ENCODE assay signal across 1 cellular context in genomic region chr17:6561446-6561845, GRCh38.
TF ChIP-seq lines count a peak whose summit lies in the region.

No MANE protein-coding gene starts in this region.

TF ChIP-seq in HEK293, 187 proteins besides CTCF, POLR2A, EP300 and RAD21 (continued from another document):
- TF ChIP-seq ZNF513 (tag by site-specific recombination; IDR thresholded peaks at IDR 0.05): peak; percentile 97
- no peak for TF ChIP-seq ZSCAN18 (tag by site-specific recombination; IDR thresholded peaks at IDR 0.05)
- TF ChIP-seq HOXD13 (CRISPR knock-in tag; IDR thresholded peaks at IDR 0.05; ENCODE audit: borderline replicate concordance): no peak
- no peak for TF ChIP-seq ZNF280D (tag by site-specific recombination; IDR thresholded peaks at IDR 0.05)
- no peak for TF ChIP-seq ZNF394 (tag by site-specific recombination; IDR thresholded peaks at IDR 0.05; ENCODE audit: borderline replicate concordance)
- no peak for TF ChIP-seq PATZ1 (tag by site-specific recombination; IDR thresholded peaks at IDR 0.05)
- peak; percentile 51; the same call in 1 of the 2 replicates for TF ChIP-seq ZNF366 (tag by site-specific recombination; conservative IDR thresholded peaks at IDR 0.05)
- no peak for TF ChIP-seq RBAK (tag by site-specific recombination; IDR thresholded peaks at IDR 0.05)
- TF ChIP-seq ZNF768 (tag by site-specific recombination; IDR thresholded peaks at IDR 0.05): no peak
- TF ChIP-seq ZFHX2 (tag by site-specific recombination; conservative IDR thresholded peaks at IDR 0.05): 0 out of 2 replicates have a peak, but pooled peaks have one; percentile 12
